23 cellular contexts compared by ENCODE assay signal in genomic region chr10:114996542-114996941, GRCh38. TPM values are rescaled to one million over a fixed set of nuclear protein-coding genes. Genes with fewer than 3 reads are reported as not detected.
DNase-seq lines count a peak whose midpoint lies in the region; TF ChIP-seq lines count a peak whose summit lies in the region.
"Had no signal": no experiment of that assay in that cellular context is flagged by ENCODE, and none has a peak within 500 bp of the region (broad histone marks: within the 10 kb centered on the region; RNA-seq: fewer than 3 reads in every experiment).

No MANE protein-coding gene starts in this region.

- DNase-seq in EH (ENCODE audit: low read depth) = peak; percentile 79
- DNase-seq in adipocyte (ENCODE audit: low read depth) = peak; percentile 63
- peak; percentile 54 to 76 for DNase-seq in fibroblast of lung (ENCODE audit: low read depth in 2 of 2)
- DNase-seq in smooth muscle cell (lab: John Stamatoyannopoulos, UW; ENCODE audit: unreplicated experiment) = no peak
- no peak for DNase-seq in stimulated activated CD8-positive, alpha-beta memory T cell treated with anti-CD3 and anti-CD28 coated beads, Interleukin-4, amount 100 ng/mL, for 48 hours
- DNase-seq in DMS53 treated with DMSO at 0.1 percent for 48 hours (lab: John Stamatoyannopoulos, UW; ENCODE audit: unreplicated experiment) = no peak
- no peak for DNase-seq in activated effector memory CD4-positive, alpha-beta T cell treated with Interleukin-2 at 50 U/mL for 16 hours
- DNase-seq in cerebellum (ENCODE audit: low spot score) = no peak
- DNase-seq: activated CD4-positive, CD25-positive, alpha-beta regulatory T cell; activated CD8-positive, alpha-beta T cell treated with anti-CD3 and anti-CD28 coated beads, Interleukin-2, amount 10 ng/mL, durations not matched to agents 7 days and 5 days; activated naive CD4-positive, alpha-beta T cell treated with anti-CD3 and anti-CD28 coated beads, Interleukin-2, amount 50 U/mL, for 16 hours; activated T-cell treated with anti-CD3 and anti-CD28 coated beads, Interleukin-2, amount 50 U/mL, for 24 hours; mesendoderm; natural killer cell; NCI-H1417 treated with DMSO at 0.1 percent for 48 hours; NCI-H2107; NCI-H510A treated with DMSO at 0.1 percent for 48 hours; stimulated activated naive B cell treated with anti-CD40 and anti-IgM and Interleukin-4, amounts not matched to agents 10 μg/mL and 1 μg/mL and 100 μg/mL, for 72 hours; T-helper 9 cell; thyroid gland had no signal

- H3K9ac ChIP-seq in adipocyte (ENCODE audit: low read length) = no peak overlapping the region
- H3K9ac ChIP-seq in fibroblast of lung (ENCODE audit: insufficient read depth, low read length) = no peak overlapping the region
- H3K9ac ChIP-seq in smooth muscle cell (ENCODE audit: low read depth) = no peak overlapping the region
- H3K9ac ChIP-seq: parathyroid adenoma had no signal

- H3K27ac ChIP-seq in fibroblast of lung (ENCODE audit: insufficient read depth, low read length) (no peak overlapping the region), smooth muscle cell (ENCODE audit: low read depth) (peak overlapping the region; percentile 61)
- H3K27ac ChIP-seq: gastroesophageal sphincter, parathyroid adenoma, SK-N-MC, thyroid gland had no signal

- no peaks in the 10 kb centered on the region for H3F3A ChIP-seq in smooth muscle cell (ENCODE audit: low read depth)

- H2AFZ ChIP-seq in fibroblast of lung (ENCODE audit: low read length) = no peak overlapping the region
- no peak overlapping the region for H2AFZ ChIP-seq in smooth muscle cell (ENCODE audit: low read depth)
- H2AFZ ChIP-seq: parathyroid adenoma had no signal

- no peak overlapping the region for H3K4me3 ChIP-seq in adipocyte (ENCODE audit: low read length)
- H3K4me3 ChIP-seq in fibroblast of lung (replicated peaks in 1 of 4; ENCODE audit: control extremely low read depth in 1 of 4, insufficient read depth in 1 of 4, low read depth in 3 of 4, low read length in 4 of 4) = no peak overlapping the region
- H3K4me3 ChIP-seq in smooth muscle cell = no peak overlapping the region
- H3K4me3 ChIP-seq: gastroesophageal sphincter, SK-N-MC, thyroid gland had no signal

- H3K9me3 ChIP-seq in adipocyte (ENCODE audit: control insufficient read depth, low read length) = no peaks in the 10 kb centered on the region
- H3K9me3 ChIP-seq in fibroblast of lung (ENCODE audit: control insufficient read depth, insufficient read depth, low read depth, low read length) = no peaks in the 10 kb centered on the region
- no peaks in the 10 kb centered on the region for H3K9me3 ChIP-seq in smooth muscle cell (replicated peaks; ENCODE audit: low read depth)
- H3K9me3 ChIP-seq: gastroesophageal sphincter, thyroid gland had no signal

- 70% methylated on average over 4 of the region's 4 CpGs for WGBS in smooth muscle cell (ENCODE audit: low lambda C conversion rate)

- no peaks in the 10 kb centered on the region for H3K36me3 ChIP-seq in adipocyte (ENCODE audit: control insufficient read depth, insufficient read depth, low read length, severe bottlenecking)
- H3K36me3 ChIP-seq in fibroblast of lung (ENCODE audit: control insufficient read depth, insufficient read depth, low read length) = no peaks in the 10 kb centered on the region
- H3K36me3 ChIP-seq in smooth muscle cell (ENCODE audit: low read depth) = no peaks in the 10 kb centered on the region
- H3K36me3 ChIP-seq: thyroid gland had no signal

- peak overlapping the region; percentile 15 for H3K4me2 ChIP-seq in fibroblast of lung (ENCODE audit: extremely low read depth, insufficient read depth, low read length)
- peak overlapping the region; percentile 24 for H3K4me2 ChIP-seq in smooth muscle cell

- H4K20me1 ChIP-seq in fibroblast of lung (ENCODE audit: control insufficient read depth, extremely low read depth, insufficient read depth, low read length) (no peaks in the 10 kb centered on the region), smooth muscle cell (ENCODE audit: low read depth) (no peaks in the 10 kb centered on the region)

- TF ChIP-seq CTCF in fibroblast of lung (conservative IDR thresholded peaks at IDR 0.05 in 1 of 2, IDR thresholded peaks at IDR 0.05 in 1 of 2; ENCODE audit: low read depth in 1 of 2, low read length in 2 of 2) (no peak), smooth muscle cell (IDR thresholded peaks at IDR 0.05; ENCODE audit: borderline replicate concordance, insufficient read depth, poor library complexity, severe bottlenecking) (no peak)

- H3K4me1 ChIP-seq in adipocyte (ENCODE audit: control insufficient read depth, insufficient read depth, low read length) (peaks cover 11% of the 10 kb centered on the region), fibroblast of lung (ENCODE audit: control insufficient read depth, extremely low read depth, insufficient read depth, low read length) (peaks cover 4% of the 10 kb centered on the region), smooth muscle cell (ENCODE audit: low read depth) (peaks cover 6% of the 10 kb centered on the region)
- H3K4me1 ChIP-seq: gastroesophageal sphincter, parathyroid adenoma had no signal

- H3K79me2 ChIP-seq in fibroblast of lung (ENCODE audit: control insufficient read depth, insufficient read depth, low read length) = no peaks in the 10 kb centered on the region
- H3K79me2 ChIP-seq in smooth muscle cell (ENCODE audit: low read depth) = no peaks in the 10 kb centered on the region
- H3K79me2 ChIP-seq: parathyroid adenoma had no signal

- no peaks in the 10 kb centered on the region for H3K27me3 ChIP-seq in adipocyte (replicated peaks; ENCODE audit: control insufficient read depth, insufficient read depth, low read length)
- no peaks in the 10 kb centered on the region for H3K27me3 ChIP-seq in fibroblast of lung (ENCODE audit: control insufficient read depth, insufficient read depth, low read length)
- no peaks in the 10 kb centered on the region for H3K27me3 ChIP-seq in smooth muscle cell (ENCODE audit: low read depth)
- H3K27me3 ChIP-seq: gastroesophageal sphincter, thyroid gland had no signal

RNA-seq across cellular contexts. Expression of gene TRUB1, which starts 58.5 kb away (rescaled TPM):
- total RNA-seq in fibroblast of lung (31.3 and 38.5 TPM in 2 replicates), smooth muscle cell (25.4 and 33.1 TPM in 2 replicates), cerebellum (33.4 TPM)
- polyA plus RNA-seq in fibroblast of lung (19.6 and 23.3 TPM in 2 replicates), smooth muscle cell (9.0 and 10.8 TPM in 2 replicates)
- 11.5 and 11.7 TPM in 2 replicates for polyA plus RNA-seq in fibroblast of lung (2012)
- 0.47 and 6.2 TPM in 2 replicates for polyA minus RNA-seq in fibroblast of lung (ENCODE audit: low replicate concordance)

Comparison
In these comparisons a context has a peak if more than half of its experiments do, and no peak if none do; other contexts are left out.
1. DNase-seq: peak in EH (single experiment), adipocyte (single experiment) and fibroblast of lung (2 of 2); none in smooth muscle cell (single experiment), stimulated activated CD8-positive, alpha-beta memory T cell treated with anti-CD3 and anti-CD28 coated beads, Interleukin-4, amount 100 ng/mL, for 48 hours (single experiment), DMS53 treated with DMSO at 0.1 percent for 48 hours (single experiment), activated effector memory CD4-positive, alpha-beta T cell treated with Interleukin-2 at 50 U/mL for 16 hours (single experiment) and cerebellum (single experiment).